Comparison of ENCODE assay signal across 8 cellular contexts in the genomic region with DNA sequence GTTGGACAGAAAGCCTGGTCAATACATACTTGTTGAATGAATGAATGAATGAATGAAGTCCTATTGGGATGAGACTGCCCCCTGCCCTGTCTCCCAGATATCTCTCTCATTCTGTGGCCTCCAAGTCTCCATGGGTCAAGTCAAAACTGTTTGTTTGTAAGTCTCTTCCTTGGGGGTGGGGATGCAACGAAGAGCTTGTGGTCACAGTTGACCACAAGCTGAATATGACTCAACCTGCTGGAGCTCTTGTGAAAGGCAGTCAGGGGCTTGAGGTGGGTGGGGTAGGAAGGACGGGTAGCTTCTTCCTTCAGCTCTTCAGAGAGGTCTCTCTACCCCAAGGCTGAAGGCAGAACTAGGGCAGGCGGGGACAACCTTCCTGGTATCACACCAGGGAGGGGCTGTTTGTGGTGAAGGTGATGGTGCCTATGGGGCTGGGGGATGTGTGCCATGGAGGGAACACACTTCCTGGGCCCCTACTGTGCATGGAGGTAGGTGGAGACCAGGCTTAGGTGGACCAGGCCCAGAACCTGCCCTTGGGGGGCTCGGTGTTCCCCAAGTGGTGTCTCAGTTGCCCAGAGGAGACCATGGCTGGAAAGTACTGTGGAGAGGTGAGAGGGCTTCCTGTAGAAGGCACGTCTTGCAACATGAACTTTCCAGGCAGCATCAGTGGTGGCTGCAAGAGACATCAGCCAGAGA. TPM values are rescaled to one million over a fixed set of nuclear protein-coding genes. Genes with fewer than 3 reads are reported as not detected.
A peak's percentile ranks its signal among the peaks of the same experiment; 100 is the strongest.
DNase-seq lines count a peak whose midpoint lies in the region; ATAC-seq and TF ChIP-seq lines count a peak whose summit lies in the region.

No MANE protein-coding gene starts in this region.

- intact Hi-C loops in transverse colon (cut with DNase I; ENCODE audit: low total_unique reads) = no loop called here

- H3K4me1 ChIP-seq in liver (ENCODE audit: control insufficient read depth in 4 of 4, insufficient read depth in 4 of 4, low read length in 3 of 4) (peaks cover 0 to 3% (median 0%) of the 10 kb centered on the region in 4 donors), transverse colon (peaks cover 0 to 20% (median 0%) of the 10 kb centered on the region in 4 donors)

- in situ Hi-C loops in transverse colon (cut with MboI; ENCODE audit: low pct_ligation_motif_present in 1 of 4, low pct_unique_long_range_greater_than_20kb in 1 of 4, low sequenced_read_pairs in 3 of 4) = no loop called here

- WGBS in liver = 66% methylated on average over 5 of the region's 5 CpGs
- WGBS in transverse colon (ENCODE audit: low coverage in 1 of 2), 2 donors = 57% methylated on average over 5 of the region's 5 CpGs; no CpG with 5 or more reads in 1 of the 2 donors

- ATAC-seq in GM18511 (IDR thresholded peaks at IDR 0.05; ENCODE audit: unreplicated experiment) (peak; percentile 96), HG03135 (IDR thresholded peaks at IDR 0.05; ENCODE audit: unreplicated experiment) (peak; percentile 85), HG02884 (IDR thresholded peaks at IDR 0.05; ENCODE audit: unreplicated experiment) (no peak)

- H3K27me3 ChIP-seq in liver (ENCODE audit: control insufficient read depth in 4 of 4, insufficient read depth in 4 of 4, low read length in 3 of 4) (no peaks in the 10 kb centered on the region), transverse colon (no peaks in the 10 kb centered on the region)

- TF ChIP-seq CTCF in liver (IDR thresholded peaks at IDR 0.05; ENCODE audit: low read depth, low read length, missing input control) = no peak
- no peak for TF ChIP-seq CTCF in transverse colon (IDR thresholded peaks at IDR 0.05)

- TF ChIP-seq RAD21 in liver (IDR thresholded peaks at IDR 0.05) = no peak

- peak; percentile 21 for TF ChIP-seq POLR2A in transverse colon (IDR thresholded peaks at IDR 0.05)

- H3K9me3 ChIP-seq in liver (ENCODE audit: control insufficient read depth in 4 of 4, low read length in 3 of 4) (no peaks in the 10 kb centered on the region), transverse colon (no peaks in the 10 kb centered on the region)

- H3K4me3 ChIP-seq in liver (ENCODE audit: low read depth in 1 of 3, low read length in 3 of 3) (no peak overlapping the region), transverse colon (no peak overlapping the region)

- DNase-seq in SW480 (ENCODE audit: low spot score) (peak; percentile 89), amniotic epithelial cell (ENCODE audit: low read depth) (peak; percentile 98), transverse colon (peak; percentile 62), NCI-H1092 treated with DMSO at 0.1 percent for 48 hours (lab: John Stamatoyannopoulos, UW) (no peak)

- no peak overlapping the region for H3K9ac ChIP-seq in liver (ENCODE audit: low read depth in 1 of 2, low read length in 2 of 2)

- H3K27ac ChIP-seq in liver (ENCODE audit: low read depth in 1 of 2, low read length in 2 of 2) (peak overlapping the region; percentile 43 to 67), transverse colon (peak overlapping the region; percentile 60 to 64 (median 62))

- H3K36me3 ChIP-seq in liver (ENCODE audit: control insufficient read depth in 4 of 4, insufficient read depth in 3 of 4, low read depth in 1 of 4, low read length in 3 of 4) (no peaks in the 10 kb centered on the region), transverse colon (no peaks in the 10 kb centered on the region)

- no peak for TF ChIP-seq EP300 in transverse colon (IDR thresholded peaks at IDR 0.05; ENCODE audit: low read depth)

TF ChIP-seq in liver, 16 proteins besides CTCF, POLR2A, EP300 and RAD21:
- TF ChIP-seq NR2F2 (IDR thresholded peaks at IDR 0.05) = no peak
- TF ChIP-seq, protein P1, sequence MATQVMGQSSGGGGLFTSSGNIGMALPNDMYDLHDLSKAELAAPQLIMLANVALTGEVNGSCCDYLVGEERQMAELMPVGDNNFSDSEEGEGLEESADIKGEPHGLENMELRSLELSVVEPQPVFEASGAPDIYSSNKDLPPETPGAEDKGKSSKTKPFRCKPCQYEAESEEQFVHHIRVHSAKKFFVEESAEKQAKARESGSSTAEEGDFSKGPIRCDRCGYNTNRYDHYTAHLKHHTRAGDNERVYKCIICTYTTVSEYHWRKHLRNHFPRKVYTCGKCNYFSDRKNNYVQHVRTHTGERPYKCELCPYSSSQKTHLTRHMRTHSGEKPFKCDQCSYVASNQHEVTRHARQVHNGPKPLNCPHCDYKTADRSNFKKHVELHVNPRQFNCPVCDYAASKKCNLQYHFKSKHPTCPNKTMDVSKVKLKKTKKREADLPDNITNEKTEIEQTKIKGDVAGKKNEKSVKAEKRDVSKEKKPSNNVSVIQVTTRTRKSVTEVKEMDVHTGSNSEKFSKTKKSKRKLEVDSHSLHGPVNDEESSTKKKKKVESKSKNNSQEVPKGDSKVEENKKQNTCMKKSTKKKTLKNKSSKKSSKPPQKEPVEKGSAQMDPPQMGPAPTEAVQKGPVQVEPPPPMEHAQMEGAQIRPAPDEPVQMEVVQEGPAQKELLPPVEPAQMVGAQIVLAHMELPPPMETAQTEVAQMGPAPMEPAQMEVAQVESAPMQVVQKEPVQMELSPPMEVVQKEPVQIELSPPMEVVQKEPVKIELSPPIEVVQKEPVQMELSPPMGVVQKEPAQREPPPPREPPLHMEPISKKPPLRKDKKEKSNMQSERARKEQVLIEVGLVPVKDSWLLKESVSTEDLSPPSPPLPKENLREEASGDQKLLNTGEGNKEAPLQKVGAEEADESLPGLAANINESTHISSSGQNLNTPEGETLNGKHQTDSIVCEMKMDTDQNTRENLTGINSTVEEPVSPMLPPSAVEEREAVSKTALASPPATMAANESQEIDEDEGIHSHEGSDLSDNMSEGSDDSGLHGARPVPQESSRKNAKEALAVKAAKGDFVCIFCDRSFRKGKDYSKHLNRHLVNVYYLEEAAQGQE (IDR thresholded peaks at IDR 0.05) = no peak
- TF ChIP-seq SP1 (IDR thresholded peaks at IDR 0.05) = no peak
- peak in 1 of 2 donors; percentile 10 for TF ChIP-seq RXRA (IDR thresholded peaks at IDR 0.05)
- TF ChIP-seq TAF1 (conservative IDR thresholded peaks at IDR 0.05) = no peak

RNA-seq across cellular contexts. Expression of gene MYO1F, which starts 8.0 kb away (rescaled TPM):
- total RNA-seq in liver = 10 to 100 TPM; 17.9 to 20.4 TPM
- polyA plus RNA-seq in liver = 1 to 10 TPM; 6.1 to 6.2 TPM
- total RNA-seq in transverse colon = 10 to 100 TPM in 2 of 4 donors, 1 to 10 TPM in 2; 6.6 to 70.7 (median 10.9) TPM

RNA-seq across cellular contexts. Expression of gene ADAMTS10, which starts 41.3 kb away (rescaled TPM):
- total RNA-seq in liver (10 to 100 TPM in 1 of 2 donors, 1 to 10 TPM in 1; 4.7 to 10.1 TPM), transverse colon (10 to 100 TPM in 3 of 4 donors, 1 to 10 TPM in 1; 5.2 to 62.8 (median 20.7) TPM)
- polyA plus RNA-seq in liver = 1 to 10 TPM; 1.2 to 2.6 TPM

RNA-seq across cellular contexts. Expression of gene ZNF414, which starts 55.2 kb away (rescaled TPM):
- total RNA-seq in liver = 10 to 100 TPM in 1 of 2 donors, 1 to 10 TPM in 1; 3.5 to 10.3 TPM
- polyA plus RNA-seq in liver = 10 to 100 TPM in 1 of 2 donors, 1 to 10 TPM in 1; 4.1 to 16.0 TPM
- 10 to 100 TPM in 3 of 4 donors, 1 to 10 TPM in 1; 7.8 to 13.8 (median 11.0) TPM for total RNA-seq in transverse colon
